Comparison of ENCODE assay signal across 15 cellular contexts in the genomic region with DNA sequence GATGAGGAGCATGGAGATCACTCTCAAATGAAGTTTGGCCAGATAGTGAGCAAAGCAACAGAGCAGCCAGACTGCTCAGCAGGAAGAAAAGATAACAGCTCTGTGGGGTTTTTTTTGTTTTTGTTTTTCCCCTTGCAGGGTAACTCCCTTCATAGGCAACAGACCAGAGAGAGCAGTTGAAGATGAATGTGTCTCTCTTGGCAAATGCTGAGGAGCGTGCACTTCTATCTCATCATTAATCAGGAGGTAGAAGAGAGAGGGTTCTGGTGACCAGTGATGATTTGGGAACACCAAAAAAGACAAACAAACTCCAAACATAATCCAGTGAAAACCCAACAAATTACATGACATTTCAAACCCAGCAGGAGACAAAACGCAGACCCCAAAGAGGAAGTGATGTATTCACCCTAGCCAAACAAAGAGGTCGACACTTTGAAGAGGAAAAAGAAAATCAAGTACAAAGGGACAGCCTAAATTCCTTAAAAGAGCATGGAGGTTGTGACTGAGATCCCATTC.
DNase-seq lines count a peak whose midpoint lies in the region; ATAC-seq and TF ChIP-seq lines count a peak whose summit lies in the region.
"Had no signal": no experiment of that assay in that cellular context is flagged by ENCODE, and none has a peak within 500 bp of the region (broad histone marks: within the 10 kb centered on the region; RNA-seq: fewer than 3 reads in every experiment).

No MANE protein-coding gene starts in this region.

- ATAC-seq in GM18907 (IDR thresholded peaks at IDR 0.05; ENCODE audit: unreplicated experiment) (peak; percentile 66), GM18517 (IDR thresholded peaks at IDR 0.05; ENCODE audit: unreplicated experiment) (no peak)
- no peak for ATAC-seq in activated naive CD8-positive, alpha-beta T cell treated with anti-CD3 and anti-CD28 coated beads, Interleukin-2, amount 10 ng/mL, durations not matched to agents 7 days and 5 days (ENCODE audit: low read depth)
- ATAC-seq: activated CD8-positive, alpha-beta memory T cell treated with anti-CD3 and anti-CD28 coated beads, Interleukin-2, amount 10 ng/mL, durations not matched to agents 7 days and 5 days had no signal

- H3K27ac Mint-ChIP-seq in activated naive CD8-positive, alpha-beta T cell treated with anti-CD3 and anti-CD28 coated beads, Interleukin-2, amount 10 ng/mL, durations not matched to agents 7 days and 5 days = peak overlapping the region; percentile 62
- H3K27ac Mint-ChIP-seq in neural progenitor cell = peak overlapping the region; percentile 12
- H3K27ac Mint-ChIP-seq: activated CD8-positive, alpha-beta memory T cell treated with anti-CD3 and anti-CD28 coated beads, Interleukin-2, amount 10 ng/mL, durations not matched to agents 7 days and 5 days; T-helper 2 cell treated with Interferon-gamma antibody and Interleukin-4, amounts not matched to agents 5 μg/mL and 100 μg/mL, for 36 hours had no signal

- no peaks in the 10 kb centered on the region for H3K9me3 Mint-ChIP-seq in activated naive CD8-positive, alpha-beta T cell treated with anti-CD3 and anti-CD28 coated beads, Interleukin-2, amount 10 ng/mL, durations not matched to agents 7 days and 5 days
- H3K9me3 Mint-ChIP-seq in neural progenitor cell = no peaks in the 10 kb centered on the region
- H3K9me3 Mint-ChIP-seq: T-helper 2 cell treated with Interferon-gamma antibody and Interleukin-4, amounts not matched to agents 5 μg/mL and 100 μg/mL, for 36 hours had no signal

- no peak for TF ChIP-seq CTCF in neural progenitor cell (IDR thresholded peaks at IDR 0.05)

- H3K4me1 Mint-ChIP-seq in activated naive CD8-positive, alpha-beta T cell treated with anti-CD3 and anti-CD28 coated beads, Interleukin-2, amount 10 ng/mL, durations not matched to agents 7 days and 5 days = peaks cover 16% of the 10 kb centered on the region
- H3K4me1 Mint-ChIP-seq in neural progenitor cell = peaks cover 22% of the 10 kb centered on the region

- peaks cover 17% of the 10 kb centered on the region for H3K4me1 ChIP-seq in neural progenitor cell
- H3K4me1 ChIP-seq: prostate gland had no signal

- peaks cover 12% of the 10 kb centered on the region for H3F3A ChIP-seq in neural progenitor cell (ENCODE audit: low read depth)

- H3K4me3 ChIP-seq in neural progenitor cell = no peak overlapping the region
- H3K4me3 ChIP-seq: lower lobe of right lung, prostate gland, stomach had no signal

- DNase-seq in KBM-7 = peak; percentile 68
- no peak for DNase-seq in activated naive CD8-positive, alpha-beta T cell treated with anti-CD3 and anti-CD28 coated beads, Interleukin-2, amount 10 ng/mL, durations not matched to agents 7 days and 5 days
- DNase-seq in neural progenitor cell (ENCODE audit: low spot score) = no peak
- no peak for DNase-seq in T-helper 2 cell
- no peak for DNase-seq in dedifferentiated amniotic fluid mesenchymal stem cell (ENCODE audit: extremely low spot score)
- DNase-seq in DMS153 treated with DMSO at 0.1 percent for 48 hours (lab: John Stamatoyannopoulos, UW; ENCODE audit: unreplicated experiment) = no peak
- DNase-seq: activated CD8-positive, alpha-beta memory T cell treated with anti-CD3 and anti-CD28 coated beads, Interleukin-2, amount 10 ng/mL, durations not matched to agents 7 days and 5 days; NCI-H2107; stimulated activated CD4-positive, alpha-beta T cell treated with anti-CD3 and anti-CD28 coated beads, Interleukin-2, amount 100 ng/mL, for 24 hours had no signal

- peak overlapping the region; percentile 27 for H3K4me2 ChIP-seq in neural progenitor cell

- H3K27me3 ChIP-seq in neural progenitor cell = peaks cover 6% of the 10 kb centered on the region
- H3K27me3 ChIP-seq: stomach had no signal

- H3K36me3 Mint-ChIP-seq in activated naive CD8-positive, alpha-beta T cell treated with anti-CD3 and anti-CD28 coated beads, Interleukin-2, amount 10 ng/mL, durations not matched to agents 7 days and 5 days = peaks cover 6% of the 10 kb centered on the region
- no peaks in the 10 kb centered on the region for H3K36me3 Mint-ChIP-seq in neural progenitor cell
- H3K36me3 Mint-ChIP-seq: activated CD8-positive, alpha-beta memory T cell treated with anti-CD3 and anti-CD28 coated beads, Interleukin-2, amount 10 ng/mL, durations not matched to agents 7 days and 5 days had no signal

- no peak overlapping the region for H3K27ac ChIP-seq in neural progenitor cell

- H3K79me2 ChIP-seq in neural progenitor cell (ENCODE audit: low read depth) = no peaks in the 10 kb centered on the region

- in situ Hi-C loops in KBM-7 (cut with MboI; ENCODE audit: low pct_unique_long_range_greater_than_20kb, low sequenced_read_pairs) = no loop called here

- H2AFZ ChIP-seq in neural progenitor cell (replicated peaks) = peak overlapping the region; percentile 70

- H3K4me3 Mint-ChIP-seq in activated naive CD8-positive, alpha-beta T cell treated with anti-CD3 and anti-CD28 coated beads, Interleukin-2, amount 10 ng/mL, durations not matched to agents 7 days and 5 days = no peak overlapping the region
- H3K4me3 Mint-ChIP-seq in neural progenitor cell = no peak overlapping the region
- H3K4me3 Mint-ChIP-seq: activated CD8-positive, alpha-beta memory T cell treated with anti-CD3 and anti-CD28 coated beads, Interleukin-2, amount 10 ng/mL, durations not matched to agents 7 days and 5 days; T-helper 2 cell treated with Interferon-gamma antibody and Interleukin-4, amounts not matched to agents 5 μg/mL and 100 μg/mL, for 36 hours had no signal

- H3K27me3 Mint-ChIP-seq in activated naive CD8-positive, alpha-beta T cell treated with anti-CD3 and anti-CD28 coated beads, Interleukin-2, amount 10 ng/mL, durations not matched to agents 7 days and 5 days = peaks cover 12% of the 10 kb centered on the region
- peaks cover 5% of the 10 kb centered on the region for H3K27me3 Mint-ChIP-seq in neural progenitor cell (ENCODE audit: insufficient read depth, low read depth)

- no peaks in the 10 kb centered on the region for H3K36me3 ChIP-seq in neural progenitor cell
- H3K36me3 ChIP-seq: lower lobe of right lung, prostate gland, stomach had no signal

- no peaks in the 10 kb centered on the region for H3K9me3 ChIP-seq in neural progenitor cell (ENCODE audit: low read depth)
- H3K9me3 ChIP-seq: lower lobe of right lung, prostate gland, stomach had no signal

- POLR2A ChIA-PET in activated naive CD8-positive, alpha-beta T cell treated with anti-CD3 and anti-CD28 coated beads, Interleukin-2, amount 10 ng/mL, durations not matched to agents 7 days and 5 days (lab: Charles Lee) = no interaction called here

- H4K20me1 ChIP-seq in neural progenitor cell (ENCODE audit: low read depth) = no peaks in the 10 kb centered on the region

- no peak overlapping the region for H3K9ac ChIP-seq in neural progenitor cell
